ENCODE assay signal across 8 cellular contexts in the genomic region with DNA sequence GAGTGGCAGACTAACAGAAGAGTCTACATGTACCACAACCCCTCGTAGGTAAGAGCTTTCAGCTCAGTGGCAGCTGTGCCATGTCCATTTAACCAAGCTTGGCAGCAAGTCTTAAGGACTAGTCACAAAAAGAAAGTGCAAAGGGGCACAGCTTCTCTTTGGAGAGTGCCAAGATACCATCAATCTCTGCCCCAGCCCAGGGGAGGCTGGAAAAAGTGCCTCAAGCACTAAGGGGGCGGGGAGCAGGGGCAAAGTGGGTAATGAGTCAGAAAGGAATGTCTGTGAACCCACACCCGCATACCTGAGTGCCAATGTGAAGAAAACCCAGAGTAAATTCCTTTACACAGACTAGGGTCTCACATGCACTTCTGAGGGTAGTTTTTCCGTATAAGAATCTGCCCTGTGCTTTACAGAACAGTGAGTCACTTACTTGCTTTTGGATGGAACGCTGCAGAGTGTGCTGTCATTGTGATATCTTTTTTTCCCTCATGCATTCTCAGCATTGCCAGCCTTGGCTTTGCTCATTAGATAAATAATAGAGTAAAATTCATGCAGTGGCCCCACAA.
DNase-seq lines count a peak whose midpoint lies in the region; ATAC-seq and TF ChIP-seq lines count a peak whose summit lies in the region.

No MANE protein-coding gene starts in this region.

- POLR2A ChIA-PET in HCT116 (lab: Charles Lee) = interaction anchor here (0.9 kb wide), 1 partner anchor 522 kb away, joined by 3 read pairs; no protein-coding TSS in a partner anchor

- H3K9me2 ChIP-seq in HCT116 (ENCODE audit: insufficient read depth) = no peaks in the 10 kb centered on the region

- no peaks in the 10 kb centered on the region for H3K9me3 ChIP-seq in HCT116 (ENCODE audit: control insufficient read depth in 1 of 2, insufficient read depth in 1 of 2, low read depth in 1 of 2, low read length in 2 of 2)

- H3K4me3 ChIP-seq in HCT116 (replicated peaks in 1 of 2; ENCODE audit: low read depth in 1 of 2, low read length in 2 of 2) = peak overlapping the region in 1 of 2 experiments; percentile 26; a peak in 1 of 4 replicates

- DNase-seq in HCT116 (ENCODE audit: low read depth, low spot score) = peak; percentile 86
- peak; percentile 13 for DNase-seq in activated CD4-positive, alpha-beta T cell treated with anti-CD3 and anti-CD28 coated beads, Interleukin-2, amount 50 U/mL, for 1 hour
- peak; percentile 53 for DNase-seq in fibroblast of peridontal ligament (ENCODE audit: extremely low read depth)
- peak; percentile 67 for DNase-seq in stimulated activated CD4-positive, alpha-beta T cell treated with anti-CD3 and anti-CD28 coated beads, Interleukin-4, amount 100 ng/mL, for 24 hours
- DNase-seq in GM19240 (ENCODE audit: insufficient read length, low spot score) = no peak
- DNase-seq in NOMO-1 treated with dmso at 0.1 percent for 144 hours (lab: John Stamatoyannopoulos, UW; ENCODE audit: unreplicated experiment) = no peak

- intact Hi-C loops in HCT116 (cut with micrococcal nuclease) = loop anchor here (5.0 to 10.0 kb wide), 4 partner anchors 143 to 613 kb away; no protein-coding TSS in a partner anchor

- BruUV-seq in HCT116 (replicated peaks; lab: Mats Ljungman, UMichigan) = no TSS peak

- ATAC-seq in HCT116 (peak; percentile 65), GM19351 (IDR thresholded peaks at IDR 0.05; ENCODE audit: unreplicated experiment) (no peak), HG02973 (IDR thresholded peaks at IDR 0.05; ENCODE audit: unreplicated experiment) (no peak)

- RAD21 ChIA-PET in HCT116 (lab: Charles Lee; ENCODE audit: low non-redundant PET in 1 of 2, low total read pairs in 2 of 2, uncharacterized antibody in 2 of 2, unreplicated experiment in 2 of 2) = no interaction called here

- H3K4me2 ChIP-seq in HCT116 (ENCODE audit: low read length) = peak overlapping the region; percentile 75

- H3K9ac ChIP-seq in HCT116 (ENCODE audit: low read length) = peak overlapping the region; percentile 84

- no peaks in the 10 kb centered on the region for H3K36me3 ChIP-seq in HCT116 (ENCODE audit: control insufficient read depth in 1 of 2, insufficient read depth in 2 of 2, low read length in 2 of 2)

- no peak for TF ChIP-seq POLR2A in HCT116 (IDR thresholded peaks at IDR 0.05; ENCODE audit: borderline replicate concordance, extremely low read depth, insufficient read depth, insufficient read length)

- CTCF ChIA-PET in HCT116 (lab: Charles Lee) = no interaction called here

- no peaks in the 10 kb centered on the region for H4K20me1 ChIP-seq in HCT116 (ENCODE audit: insufficient read depth)

- H3K4me1 ChIP-seq in HCT116 (ENCODE audit: control insufficient read depth in 1 of 2, insufficient read depth in 2 of 2, low read length in 2 of 2) = peaks cover 66 to 98% of the 10 kb centered on the region in 2 experiments

- peaks cover 14% of the 10 kb centered on the region; the same call in 1 of the 2 replicates for H3K79me2 ChIP-seq in HCT116 (ENCODE audit: insufficient read depth, low read length)

- H2AFZ ChIP-seq in HCT116 (ENCODE audit: low read depth, low read length, poor library complexity, severe bottlenecking) = no peak overlapping the region

- no peaks in the 10 kb centered on the region for H3K27me3 ChIP-seq in HCT116 (ENCODE audit: insufficient read depth, low read length)

- TF ChIP-seq RAD21 in HCT116 (IDR thresholded peaks at IDR 0.05; ENCODE audit: low read depth) = no peak

- peak overlapping the region; percentile 88 for H3K27ac ChIP-seq in HCT116 (ENCODE audit: low read depth, low read length)

- no peak for TF ChIP-seq CTCF in HCT116 (IDR thresholded peaks at IDR 0.05 in 2 of 3, conservative IDR thresholded peaks at IDR 0.05 in 1 of 3; ENCODE audit: borderline replicate concordance in 1 of 3, insufficient read depth in 1 of 3, low read depth in 2 of 3, low read length in 2 of 3)

TF ChIP-seq in HCT116, 20 proteins besides CTCF, POLR2A, EP300 and RAD21:
- TF ChIP-seq TCF7L2 (IDR thresholded peaks at IDR 0.05; ENCODE audit: borderline replicate concordance, extremely low read depth, insufficient read depth, insufficient read length) = peak; percentile 83
- no peak for TF ChIP-seq JUND (IDR thresholded peaks at IDR 0.05)
- no peak for TF ChIP-seq SRF (IDR thresholded peaks at IDR 0.05; ENCODE audit: low read depth)
- peak; percentile 76 for TF ChIP-seq POLR2AphosphoS5 (IDR thresholded peaks at IDR 0.05; ENCODE audit: low read depth, low read length)
- peak; percentile 31 for TF ChIP-seq YY1 (IDR thresholded peaks at IDR 0.05; ENCODE audit: extremely low read depth, insufficient replicate concordance, low read depth, low read length)
TF ChIP-seq in HCT116: peak in this region for 3.

Comparison
In these comparisons a context has a peak if more than half of its experiments do, and no peak if none do; other contexts are left out.
1. DNase-seq: peak in HCT116 (single experiment), activated CD4-positive, alpha-beta T cell treated with anti-CD3 and anti-CD28 coated beads, Interleukin-2, amount 50 U/mL, for 1 hour (single experiment), fibroblast of peridontal ligament (single experiment) and stimulated activated CD4-positive, alpha-beta T cell treated with anti-CD3 and anti-CD28 coated beads, Interleukin-4, amount 100 ng/mL, for 24 hours (single experiment); none in GM19240 (single experiment) and NOMO-1 treated with dmso at 0.1 percent for 144 hours (single experiment).